Comparison of ENCODE assay signal across 8 cellular contexts in the genomic region with DNA sequence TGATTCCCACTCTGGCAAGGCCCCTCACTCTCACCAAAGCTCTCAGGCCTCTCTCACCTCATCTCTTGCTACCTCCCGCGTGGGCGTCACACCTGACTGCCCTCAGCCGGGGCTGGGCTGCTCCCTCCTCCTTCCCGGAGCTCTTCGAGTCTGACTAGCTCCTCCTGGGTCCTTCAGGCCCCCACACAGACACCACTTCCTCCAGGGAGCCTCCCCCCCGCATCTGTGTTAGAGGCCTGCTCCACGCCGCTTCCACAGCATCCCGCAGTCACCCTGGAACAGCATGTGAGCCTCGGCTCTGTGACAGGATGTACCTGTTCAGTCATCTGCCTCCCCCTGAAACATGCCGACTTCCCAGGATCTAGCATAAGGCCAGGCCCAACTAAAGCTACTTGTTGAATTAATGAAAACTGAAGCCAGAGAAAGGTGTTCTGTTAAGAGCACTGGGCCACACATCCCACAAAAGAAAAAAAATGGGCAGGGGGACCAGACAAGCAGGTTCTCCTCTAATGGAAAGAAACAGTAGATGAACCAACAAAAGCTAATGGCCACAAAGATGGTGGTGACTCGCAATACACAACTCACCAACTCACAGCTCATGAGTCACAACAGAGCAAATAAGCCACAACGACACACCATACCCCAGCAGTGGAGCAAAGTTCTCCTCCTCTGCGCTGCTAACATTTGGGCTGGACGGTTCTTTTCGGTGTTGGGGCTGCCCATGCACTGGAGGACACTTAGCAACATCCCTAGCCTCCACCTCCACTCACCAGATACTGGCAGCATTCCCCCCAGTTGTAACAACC. TPM values are rescaled to one million over a fixed set of nuclear protein-coding genes. Genes with fewer than 3 reads are reported as not detected.
DNase-seq lines count a peak whose midpoint lies in the region; ATAC-seq and TF ChIP-seq lines count a peak whose summit lies in the region.

No MANE protein-coding gene starts in this region.

- H3K4me3 Mint-ChIP-seq in activated naive CD8-positive, alpha-beta T cell treated with anti-CD3 and anti-CD28 coated beads for 36 hours, result peak overlapping the region; percentile 100
- peak overlapping the region; percentile 97 for H3K4me3 Mint-ChIP-seq in type B pancreatic cell

- peaks cover 56% of the 10 kb centered on the region for H3K4me1 Mint-ChIP-seq in activated naive CD8-positive, alpha-beta T cell treated with anti-CD3 and anti-CD28 coated beads for 36 hours
- H3K4me1 Mint-ChIP-seq in type B pancreatic cell (ENCODE audit: unreplicated experiment), result peaks cover 50% of the 10 kb centered on the region

- no peak overlapping the region for H2AK5ac ChIP-seq in mesenchymal stem cell (ENCODE audit: low read length, severe bottlenecking)

- peaks cover 47% of the 10 kb centered on the region; the same call in 1 of the 2 replicates for H3K36me3 ChIP-seq in OCI-LY1 (ENCODE audit: insufficient read depth, low read length)
- peaks cover 0 to 22% of the 10 kb centered on the region in 2 experiments for H3K36me3 ChIP-seq in mesenchymal stem cell (ENCODE audit: control insufficient read depth in 1 of 2, insufficient read depth in 2 of 2, low read depth in 1 of 2, low read length in 2 of 2)

- no peak overlapping the region for H3K14ac ChIP-seq in mesenchymal stem cell (ENCODE audit: low read length in 2 of 2)

- peak overlapping the region; percentile 98 for H3K27ac Mint-ChIP-seq in activated naive CD8-positive, alpha-beta T cell treated with anti-CD3 and anti-CD28 coated beads for 36 hours
- peak overlapping the region; percentile 74 for H3K27ac Mint-ChIP-seq in type B pancreatic cell

- H3K4me3 ChIP-seq in OCI-LY1 (ENCODE audit: low read depth, low read length, poor library complexity, severe bottlenecking) (peak overlapping the region; percentile 94), mesenchymal stem cell (ENCODE audit: insufficient read depth in 1 of 2, low read depth in 1 of 2, low read length in 2 of 2) (peak overlapping the region in 1 of 2 experiments; percentile 91)

- H3K4me1 ChIP-seq in OCI-LY1 (ENCODE audit: insufficient read depth, low read length, severe bottlenecking) (peaks cover 74% of the 10 kb centered on the region), mesenchymal stem cell (ENCODE audit: control insufficient read depth, insufficient read depth, low read depth, low read length) (peaks cover 53% of the 10 kb centered on the region)

- WGBS in mesenchymal stem cell, result 83% methylated on average over 17 of the region's 17 CpGs

- H3K79me2 ChIP-seq in OCI-LY1 (ENCODE audit: insufficient read depth, low read length), result peaks cover 68% of the 10 kb centered on the region

- no peak overlapping the region for H2BK120ac ChIP-seq in mesenchymal stem cell (ENCODE audit: low read depth, low read length)

- no peaks in the 10 kb centered on the region for H4K20me1 ChIP-seq in OCI-LY1 (ENCODE audit: insufficient read depth, low read length)

- no peak overlapping the region for H4K8ac ChIP-seq in mesenchymal stem cell (ENCODE audit: low read length)

- H3K23ac ChIP-seq in mesenchymal stem cell (ENCODE audit: low read length in 2 of 2), result peak overlapping the region in 1 of 2 experiments; percentile 46

- no peaks in the 10 kb centered on the region for H3K9me3 Mint-ChIP-seq in activated naive CD8-positive, alpha-beta T cell treated with anti-CD3 and anti-CD28 coated beads for 36 hours
- H3K9me3 Mint-ChIP-seq in type B pancreatic cell, result no peaks in the 10 kb centered on the region

- DNase-seq in GM10248 (ENCODE audit: extremely low spot score) (peak; percentile 53), mesenchymal stem cell (peak; percentile 48), type B pancreatic cell (ENCODE audit: extremely low spot score, unreplicated experiment) (no peak), NCI-H69 (lab: John Stamatoyannopoulos, UW) (no peak), iPS-NIHi11 (ENCODE audit: low spot score) (no peak)
- DNase-seq in activated naive CD8-positive, alpha-beta T cell treated with anti-CD3 and anti-CD28 coated beads for 36 hours, result peak; percentile 73

- H2AFZ ChIP-seq in OCI-LY1 (ENCODE audit: low read length) (no peak overlapping the region), mesenchymal stem cell (ENCODE audit: low read depth, low read length) (no peak overlapping the region)

- peaks cover 56% of the 10 kb centered on the region for H3K36me3 Mint-ChIP-seq in activated naive CD8-positive, alpha-beta T cell treated with anti-CD3 and anti-CD28 coated beads for 36 hours
- no peaks in the 10 kb centered on the region for H3K36me3 Mint-ChIP-seq in type B pancreatic cell

- H3K9me3 ChIP-seq in OCI-LY1 (ENCODE audit: low read length), result no peaks in the 10 kb centered on the region
- H3K9me3 ChIP-seq in mesenchymal stem cell (ENCODE audit: control insufficient read depth, low read length), result no peaks in the 10 kb centered on the region

- no peak overlapping the region for H2BK5ac ChIP-seq in mesenchymal stem cell (ENCODE audit: low read depth, low read length, poor library complexity, severe bottlenecking)

- POLR2A ChIA-PET in GM10248 (lab: Yijun Ruan, JAX), result interaction anchor here (0.6 to 1.9 kb wide), 3 partner anchors 20 to 330 kb away, joined by 3 to 10 read pairs (median 6); a partner anchor contains a TSS

- peak overlapping the region; percentile 100 for H3K27ac ChIP-seq in OCI-LY1 (ENCODE audit: low read depth, low read length, poor library complexity, severe bottlenecking)
- no peak overlapping the region for H3K27ac ChIP-seq in mesenchymal stem cell (ENCODE audit: low read length, poor library complexity, severe bottlenecking)

- no peaks in the 10 kb centered on the region for H3K27me3 ChIP-seq in OCI-LY1 (ENCODE audit: insufficient read depth, low read length)
- no peaks in the 10 kb centered on the region for H3K27me3 ChIP-seq in mesenchymal stem cell (ENCODE audit: control insufficient read depth in 1 of 2, insufficient read depth in 1 of 2, low read length in 2 of 2)

- TF ChIP-seq CTCF in GM10248 (IDR thresholded peaks at IDR 0.05; ENCODE audit: control extremely low read depth, extremely low read depth, low read depth, missing control alignments) (no peak), OCI-LY1 (IDR thresholded peaks at IDR 0.05; ENCODE audit: low read length) (no peak), type B pancreatic cell (conservative IDR thresholded peaks at IDR 0.05) (no peak)

- CTCF ChIA-PET in GM10248 (lab: Yijun Ruan, JAX), result interaction anchor here (0.9 to 3.6 kb wide), 11 partner anchors 10 to 212 kb away, joined by 3 to 12 read pairs (median 3); a partner anchor contains a TSS

- peak overlapping the region; percentile 96 for H3K4me2 ChIP-seq in OCI-LY1 (ENCODE audit: low read length)
- H3K4me2 ChIP-seq in mesenchymal stem cell (ENCODE audit: low read length, poor library complexity, severe bottlenecking), result peak overlapping the region; percentile 24

- ATAC-seq in GM19397 (IDR thresholded peaks at IDR 0.05; ENCODE audit: unreplicated experiment), result no peak

- H3K9ac ChIP-seq in OCI-LY1 (ENCODE audit: low read length), result peak overlapping the region; percentile 95
- peak overlapping the region; percentile 97 for H3K9ac ChIP-seq in mesenchymal stem cell (ENCODE audit: low read length)

- no peak overlapping the region for H3K4ac ChIP-seq in mesenchymal stem cell (ENCODE audit: low read depth in 1 of 2, low read length in 2 of 2)

- no peak overlapping the region for H4K91ac ChIP-seq in mesenchymal stem cell (ENCODE audit: low read length)

- no peaks in the 10 kb centered on the region for H3K9me2 ChIP-seq in OCI-LY1 (ENCODE audit: low read depth, low read length)

- no peaks in the 10 kb centered on the region for H3K79me1 ChIP-seq in mesenchymal stem cell (replicated peaks; ENCODE audit: low read length, poor library complexity, severe bottlenecking)

- no peak overlapping the region for H2BK15ac ChIP-seq in mesenchymal stem cell (ENCODE audit: low read depth, poor library complexity, severe bottlenecking)

- peaks cover 7% of the 10 kb centered on the region; the same call in 1 of the 2 replicates for H3F3A ChIP-seq in OCI-LY1 (ENCODE audit: insufficient read depth, low read length)

- no peak overlapping the region for H2BK12ac ChIP-seq in mesenchymal stem cell (ENCODE audit: low read length in 2 of 2)

- no peaks in the 10 kb centered on the region for H3K27me3 Mint-ChIP-seq in activated naive CD8-positive, alpha-beta T cell treated with anti-CD3 and anti-CD28 coated beads for 36 hours
- no peaks in the 10 kb centered on the region for H3K27me3 Mint-ChIP-seq in type B pancreatic cell

- H3K18ac ChIP-seq in mesenchymal stem cell (ENCODE audit: low read depth in 1 of 2, low read length in 2 of 2), result no peak overlapping the region

RNA-seq across cellular contexts. Expression of a gene that starts 3.0 kb away (rescaled TPM):
- total RNA-seq in activated naive CD8-positive, alpha-beta T cell treated with anti-CD3 and anti-CD28 coated beads for 36 hours, result 100 to 1,000 TPM; 226 to 227 TPM
- 37.2 TPM for polyA plus RNA-seq in mesenchymal stem cell (2013, experiment 1 of 2)
- 37.7 TPM for polyA plus RNA-seq in mesenchymal stem cell (2013, experiment 2 of 2)
- 71.5 and 72.3 TPM in 2 replicates for total RNA-seq in type B pancreatic cell (ENCODE audit: low replicate concordance)

RNA-seq across cellular contexts. Expression of a gene that starts 24.1 kb away (rescaled TPM):
- total RNA-seq in activated naive CD8-positive, alpha-beta T cell treated with anti-CD3 and anti-CD28 coated beads for 36 hours, result 10 to 100 TPM; 68.0 to 69.7 TPM
- 21.2 TPM for polyA plus RNA-seq in mesenchymal stem cell (2013, experiment 1 of 2)
- polyA plus RNA-seq in mesenchymal stem cell (2013, experiment 2 of 2), result 20.6 TPM
- total RNA-seq in type B pancreatic cell (ENCODE audit: low replicate concordance), result 37.8 and 50.7 TPM in 2 replicates

RNA-seq across cellular contexts. Expression of a gene that starts 27.3 kb away (rescaled TPM):
- total RNA-seq in activated naive CD8-positive, alpha-beta T cell treated with anti-CD3 and anti-CD28 coated beads for 36 hours, result 1 to 10 TPM; 7.3 to 7.9 TPM
- polyA plus RNA-seq in mesenchymal stem cell (2013, experiment 1 of 2), result 1.2 TPM
- polyA plus RNA-seq in mesenchymal stem cell (2013, experiment 2 of 2), result 0.90 TPM
- total RNA-seq in type B pancreatic cell (ENCODE audit: low replicate concordance), result 14.4 and 19.0 TPM in 2 replicates

RNA-seq across cellular contexts. Expression of a gene that starts 28.0 kb away (rescaled TPM):
- total RNA-seq in activated naive CD8-positive, alpha-beta T cell treated with anti-CD3 and anti-CD28 coated beads for 36 hours, result 1 to 10 TPM; 5.6 to 6.4 TPM
- 7.4 TPM for polyA plus RNA-seq in mesenchymal stem cell (2013, experiment 1 of 2)
- polyA plus RNA-seq in mesenchymal stem cell (2013, experiment 2 of 2), result 6.1 TPM
- total RNA-seq in type B pancreatic cell (ENCODE audit: low replicate concordance), result 9.8 and 32.3 TPM in 2 replicates

RNA-seq across cellular contexts. Expression of a gene that starts 46.5 kb away (rescaled TPM):
- not detected for total RNA-seq in activated naive CD8-positive, alpha-beta T cell treated with anti-CD3 and anti-CD28 coated beads for 36 hours
- polyA plus RNA-seq in mesenchymal stem cell (2013, experiment 1 of 2), result 1.1 TPM
- 1.0 TPM for polyA plus RNA-seq in mesenchymal stem cell (2013, experiment 2 of 2)
- 3.9 and 4.3 TPM in 2 replicates for total RNA-seq in type B pancreatic cell (ENCODE audit: low replicate concordance)

Comparison
In these comparisons a context has a peak if more than half of its experiments do, and no peak if none do; other contexts are left out.
1. DNase-seq: peak in GM10248 (single experiment), activated naive CD8-positive, alpha-beta T cell treated with anti-CD3 and anti-CD28 coated beads for 36 hours (single experiment) and mesenchymal stem cell (single experiment); none in type B pancreatic cell (single experiment), NCI-H69 (single experiment) and iPS-NIHi11 (single experiment).